8 cellular contexts compared by ENCODE assay signal in genomic region chr14:81990312-81990761, GRCh38.
DNase-seq lines count a peak whose midpoint lies in the region; ATAC-seq and TF ChIP-seq lines count a peak whose summit lies in the region.

No MANE protein-coding gene starts in this region.

- POLR2A ChIA-PET in AG04449 (lab: Yijun Ruan, JAX) = no interaction called here

- peak; percentile 60 for ATAC-seq in HG02870 (IDR thresholded peaks at IDR 0.05; ENCODE audit: unreplicated experiment)

- DNase-seq in AG04449 (ENCODE audit: low read depth, low spot score) (no peak), GM10266 (ENCODE audit: extremely low spot score) (peak; percentile 21), NCI-H2196 treated with DMSO at 0.1 percent for 48 hours (lab: John Stamatoyannopoulos, UW; ENCODE audit: unreplicated experiment) (peak; percentile 4), activated T-cell treated with anti-CD3 and anti-CD28 coated beads for 48 hours (ENCODE audit: low read depth) (peak; percentile 10), globus pallidus (ENCODE audit: low spot score) (peak; percentile 64), pulmonary artery endothelial cell (ENCODE audit: low read depth, low spot score) (peak; percentile 15), NCI-H1048 (lab: John Stamatoyannopoulos, UW) (no peak)

- TF ChIP-seq CTCF in AG04449 (IDR thresholded peaks at IDR 0.05; ENCODE audit: insufficient read depth, low read length, missing control alignments) (peak; percentile 60), GM10266 (IDR thresholded peaks at IDR 0.05; ENCODE audit: control insufficient read depth, insufficient read depth, low read depth, missing control alignments) (peak; percentile 80)

- CTCF ChIA-PET in AG04449 (lab: Yijun Ruan, JAX) = interaction anchor here (0.8 to 1.9 kb wide), 3 partner anchors 9 to 14 kb away, joined by 3 to 6 read pairs (median 3); no protein-coding TSS in a partner anchor

- no peak overlapping the region for H3K4me3 ChIP-seq in AG04449 (ENCODE audit: low read depth, low read length)

Comparison
In these comparisons a context has a peak if more than half of its experiments do, and no peak if none do; other contexts are left out.
1. DNase-seq: peak in GM10266 (single experiment), NCI-H2196 treated with DMSO at 0.1 percent for 48 hours (single experiment), activated T-cell treated with anti-CD3 and anti-CD28 coated beads for 48 hours (single experiment), globus pallidus (single experiment) and pulmonary artery endothelial cell (single experiment); none in AG04449 (single experiment) and NCI-H1048 (single experiment).